Comparison of ENCODE assay signal across 18 cellular contexts in genomic region chr12:26696048-26696612, GRCh38.
"Had no signal": no experiment of that assay in that cellular context is flagged by ENCODE, and none has a peak within 500 bp of the region (broad histone marks: within the 10 kb centered on the region; RNA-seq: fewer than 3 reads in every experiment).

No MANE protein-coding gene starts in this region.

- H3K9me3 ChIP-seq: gastroesophageal sphincter, heart left ventricle, left ventricle myocardium inferior, prostate gland, right atrium auricular region, SK-N-SH, thoracic aorta, upper lobe of left lung had no signal

- H3K4me3 Mint-ChIP-seq: activated B cell treated with CpG ODN at 0.5 μM for 24 hours; activated naive CD4-positive, alpha-beta T cell treated with anti-CD3 and anti-CD28 coated beads for 36 hours; neural progenitor cell had no signal

- DNase-seq: activated B cell treated with CpG ODN at 0.5 μM for 24 hours; activated CD4-positive, alpha-beta T cell treated with anti-CD3 and anti-CD28 coated beads for 48 hours; activated CD8-positive, alpha-beta memory T cell treated with anti-CD3 and anti-CD28 coated beads for 24 hours; activated naive CD4-positive, alpha-beta T cell treated with anti-CD3 and anti-CD28 coated beads for 36 hours; anterior cingulate cortex; cortex of kidney; effector CD4-positive, alpha-beta T cell; heart left ventricle; left ventricle myocardium inferior; SK-N-SH; stimulated activated CD4-positive, alpha-beta T cell treated with anti-CD3 and anti-CD28 coated beads, Interleukin-2, amount 100 ng/mL, for 48 hours; upper lobe of left lung had no signal

- H3K4me3 ChIP-seq: gastroesophageal sphincter, heart left ventricle, left ventricle myocardium inferior, neural progenitor cell, prostate gland, right atrium auricular region, thoracic aorta, upper lobe of left lung had no signal

- H3K36me3 Mint-ChIP-seq: neural progenitor cell had no signal

- H3K4me1 ChIP-seq: heart left ventricle, left ventricle myocardium inferior, neural progenitor cell, prostate gland, right atrium auricular region, upper lobe of left lung had no signal

- H3K9ac ChIP-seq: neural progenitor cell, SK-N-SH had no signal

- ATAC-seq: esophagus mucosa, gastroesophageal sphincter, heart left ventricle had no signal

- H3K4me2 ChIP-seq: neural progenitor cell, SK-N-SH had no signal

- H3K27ac Mint-ChIP-seq: activated B cell treated with CpG ODN at 0.5 μM for 24 hours; activated naive CD4-positive, alpha-beta T cell treated with anti-CD3 and anti-CD28 coated beads for 36 hours; neural progenitor cell had no signal

- H3K27me3 Mint-ChIP-seq: activated B cell treated with CpG ODN at 0.5 μM for 24 hours had no signal

- H3K27me3 ChIP-seq: gastroesophageal sphincter, heart left ventricle, neural progenitor cell, right atrium auricular region, upper lobe of left lung had no signal

- H2AFZ ChIP-seq: neural progenitor cell had no signal

- H3K9me3 Mint-ChIP-seq: activated B cell treated with CpG ODN at 0.5 μM for 24 hours; activated naive CD4-positive, alpha-beta T cell treated with anti-CD3 and anti-CD28 coated beads for 36 hours; neural progenitor cell had no signal

- H3K4me1 Mint-ChIP-seq: activated B cell treated with CpG ODN at 0.5 μM for 24 hours had no signal

- H3K27ac ChIP-seq: gastroesophageal sphincter, heart left ventricle, left ventricle myocardium inferior, neural progenitor cell, prostate gland, right atrium auricular region, thoracic aorta, upper lobe of left lung had no signal

- H3K36me3 ChIP-seq: neural progenitor cell, prostate gland, right atrium auricular region, thoracic aorta had no signal
